In genomic region chr1:235012436-235013210, GRCh38 we compare ENCODE assay signal across 10 cellular contexts.
DNase-seq lines count a peak whose midpoint lies in the region; ATAC-seq and TF ChIP-seq lines count a peak whose summit lies in the region.
"Had no signal": no experiment of that assay in that cellular context is flagged by ENCODE, and none has a peak within 500 bp of the region (broad histone marks: within the 10 kb centered on the region; RNA-seq: fewer than 3 reads in every experiment).

No MANE protein-coding gene starts in this region.

- TF ChIP-seq CTCF in H9 (conservative IDR thresholded peaks at IDR 0.05) (no peak), glutamatergic neuron (IDR thresholded peaks at IDR 0.05; ENCODE audit: partially characterized antibody, unreplicated experiment) (no peak)

- H3K23ac ChIP-seq in H9 (ENCODE audit: insufficient read length, low read depth, low read length) = no peak overlapping the region

- no peak overlapping the region for H2BK20ac ChIP-seq in H9 (ENCODE audit: low read depth, low read length, poor library complexity, severe bottlenecking)

- H3K4me3 Mint-ChIP-seq in H9 = no peak overlapping the region
- peak overlapping the region; percentile 56 for H3K4me3 Mint-ChIP-seq in activated CD4-positive, alpha-beta memory T cell treated with anti-CD3 and anti-CD28 coated beads for 36 hours
- H3K4me3 Mint-ChIP-seq in glutamatergic neuron (ENCODE audit: unreplicated experiment) = no peak overlapping the region
- peak overlapping the region; percentile 51 for H3K4me3 Mint-ChIP-seq in stimulated activated memory B cell treated with anti-CD40 and anti-IgM and Interleukin-4, amounts not matched to agents 10 μg/mL and 1 μg/mL and 100 μg/mL, for 72 hours
- H3K4me3 Mint-ChIP-seq: mesothelial cell of epicardium had no signal

- in situ Hi-C loops in HAP-1 (cut with MboI; ENCODE audit: low sequenced_read_pairs) = no loop called here

- H3K4me1 ChIP-seq in H9 (ENCODE audit: insufficient read depth, low read length) (no peaks in the 10 kb centered on the region), HAP-1 (no peaks in the 10 kb centered on the region)

- CTCF ChIA-PET in activated CD4-positive, alpha-beta memory T cell treated with anti-CD3 and anti-CD28 coated beads for 36 hours (lab: Charles Lee) = interaction anchor here (0.8 to 3.4 kb wide), 14 partner anchors 23 to 415 kb away, joined by 3 to 15 read pairs (median 4); no protein-coding TSS in a partner anchor

- H3K14ac ChIP-seq in H9 (ENCODE audit: insufficient read depth, low read length) = no peak overlapping the region

- no peak overlapping the region for H2AFZ ChIP-seq in H9 (ENCODE audit: low read length)

- peaks cover 31% of the 10 kb centered on the region in 2 experiments for H3K4me1 Mint-ChIP-seq in H9
- peaks cover 92% of the 10 kb centered on the region for H3K4me1 Mint-ChIP-seq in activated CD4-positive, alpha-beta memory T cell treated with anti-CD3 and anti-CD28 coated beads for 36 hours (ENCODE audit: low read depth)
- peaks cover 22% of the 10 kb centered on the region for H3K4me1 Mint-ChIP-seq in glutamatergic neuron (ENCODE audit: low read depth, unreplicated experiment)
- H3K4me1 Mint-ChIP-seq in stimulated activated memory B cell treated with anti-CD40 and anti-IgM and Interleukin-4, amounts not matched to agents 10 μg/mL and 1 μg/mL and 100 μg/mL, for 72 hours = peaks cover 97% of the 10 kb centered on the region
- H3K4me1 Mint-ChIP-seq: mesothelial cell of epicardium had no signal

- no peaks in the 10 kb centered on the region for H3K23me2 ChIP-seq in H9 (ENCODE audit: insufficient read length, low read depth, low read length, poor library complexity, severe bottlenecking)

- POLR2A ChIA-PET in activated CD4-positive, alpha-beta memory T cell treated with anti-CD3 and anti-CD28 coated beads for 36 hours (lab: Charles Lee) = interaction anchor here (0.5 to 2.7 kb wide), 25 partner anchors 12 to 534 kb away, joined by 3 to 42 read pairs (median 8); partner anchors contain the start of genes B3GALNT2, IRF2BP2 and TARBP1

- no peaks in the 10 kb centered on the region for H3K79me1 ChIP-seq in H9 (ENCODE audit: insufficient read depth, low read depth, low read length, poor library complexity, severe bottlenecking)

- no peak overlapping the region for H2AK5ac ChIP-seq in H9 (ENCODE audit: insufficient read length, low read length)

- intact Hi-C loops in activated CD4-positive, alpha-beta memory T cell treated with anti-CD3 and anti-CD28 coated beads for 36 hours (cut with micrococcal nuclease) = loop anchor here (2.0 kb wide), 1 partner anchor 240 kb away; no protein-coding TSS in a partner anchor

- no peak overlapping the region for H4K8ac ChIP-seq in H9 (replicated peaks; ENCODE audit: insufficient read length, low read depth, low read length)

- H2BK12ac ChIP-seq in H9 (ENCODE audit: insufficient read length, low read depth, low read length) = no peak overlapping the region

- H3K27ac Mint-ChIP-seq in H9 = peak overlapping the region in 2 of 3 experiments; percentile 29 to 78; a peak in 3 of 7 replicates
- peak overlapping the region; percentile 97 for H3K27ac Mint-ChIP-seq in activated CD4-positive, alpha-beta memory T cell treated with anti-CD3 and anti-CD28 coated beads for 36 hours
- peak overlapping the region; percentile 88 for H3K27ac Mint-ChIP-seq in glutamatergic neuron (ENCODE audit: unreplicated experiment)
- peak overlapping the region; percentile 99 for H3K27ac Mint-ChIP-seq in stimulated activated memory B cell treated with anti-CD40 and anti-IgM and Interleukin-4, amounts not matched to agents 10 μg/mL and 1 μg/mL and 100 μg/mL, for 72 hours
- H3K27ac Mint-ChIP-seq: mesothelial cell of epicardium had no signal

- no CpG with 5 or more reads among the region's 10 CpGs for WGBS in H9 (ENCODE audit: extremely low coverage, insufficient read length, low lambda C conversion rate)

- no peaks in the 10 kb centered on the region for H4K20me1 ChIP-seq in H9 (ENCODE audit: control insufficient read depth, insufficient read depth, insufficient read length)

- H3K36me3 ChIP-seq in HAP-1 (replicated peaks) = no peaks in the 10 kb centered on the region

- H3K4me3 ChIP-seq in HAP-1 = no peak overlapping the region

- H3K4me2 ChIP-seq in H9 (ENCODE audit: insufficient read depth, insufficient read length, low read length) = no peak overlapping the region

- no peak overlapping the region for H3K56ac ChIP-seq in H9 (ENCODE audit: insufficient read length, low read depth, low read length)

- no peak overlapping the region for H3K18ac ChIP-seq in H9 (ENCODE audit: insufficient read length, low read depth, low read length)

- no peak overlapping the region for H3K4ac ChIP-seq in H9 (ENCODE audit: low read depth, low read length)

- H3T11ph ChIP-seq in H9 (ENCODE audit: low read length) = no peak overlapping the region

- no peak overlapping the region for H4K5ac ChIP-seq in H9 (ENCODE audit: insufficient read length, low read depth, low read length)

- no peaks in the 10 kb centered on the region; the same call in none of the 2 replicates for H3K27me3 Mint-ChIP-seq in H9 (ENCODE audit: low read depth)
- peaks cover 2% of the 10 kb centered on the region for H3K27me3 Mint-ChIP-seq in activated CD4-positive, alpha-beta memory T cell treated with anti-CD3 and anti-CD28 coated beads for 36 hours
- peaks cover 12% of the 10 kb centered on the region for H3K27me3 Mint-ChIP-seq in glutamatergic neuron (ENCODE audit: unreplicated experiment)
- H3K27me3 Mint-ChIP-seq in stimulated activated memory B cell treated with anti-CD40 and anti-IgM and Interleukin-4, amounts not matched to agents 10 μg/mL and 1 μg/mL and 100 μg/mL, for 72 hours = no peaks in the 10 kb centered on the region

- H3K9me3 Mint-ChIP-seq in H9 = peaks cover 4 to 7% of the 10 kb centered on the region in 2 experiments; a peak in 4 of 5 replicates
- peaks cover 9% of the 10 kb centered on the region for H3K9me3 Mint-ChIP-seq in activated CD4-positive, alpha-beta memory T cell treated with anti-CD3 and anti-CD28 coated beads for 36 hours
- peaks cover 8% of the 10 kb centered on the region for H3K9me3 Mint-ChIP-seq in glutamatergic neuron (ENCODE audit: unreplicated experiment)
- H3K9me3 Mint-ChIP-seq in stimulated activated memory B cell treated with anti-CD40 and anti-IgM and Interleukin-4, amounts not matched to agents 10 μg/mL and 1 μg/mL and 100 μg/mL, for 72 hours = no peaks in the 10 kb centered on the region

- H2BK120ac ChIP-seq in H9 (ENCODE audit: low read depth, low read length, poor library complexity, severe bottlenecking) = no peak overlapping the region

- H3K36me3 Mint-ChIP-seq in H9 (ENCODE audit: insufficient read depth in 1 of 3, low read depth in 3 of 3) (peaks cover 2 to 6% (median 6%) of the 10 kb centered on the region in 3 experiments; a peak in 5 of 7 replicates), glutamatergic neuron (ENCODE audit: unreplicated experiment) (peaks cover 5% of the 10 kb centered on the region)
- H3K36me3 Mint-ChIP-seq in activated CD4-positive, alpha-beta memory T cell treated with anti-CD3 and anti-CD28 coated beads for 36 hours = peaks cover 25% of the 10 kb centered on the region
- peaks cover 5% of the 10 kb centered on the region for H3K36me3 Mint-ChIP-seq in stimulated activated memory B cell treated with anti-CD40 and anti-IgM and Interleukin-4, amounts not matched to agents 10 μg/mL and 1 μg/mL and 100 μg/mL, for 72 hours
- H3K36me3 Mint-ChIP-seq: mesothelial cell of epicardium had no signal

- no peak overlapping the region for H4K91ac ChIP-seq in H9 (ENCODE audit: insufficient read length, low read depth, low read length)

- no peak overlapping the region for H3K27ac ChIP-seq in H9 (ENCODE audit: insufficient read length, low read depth, low read length)

- H2BK15ac ChIP-seq in H9 (ENCODE audit: low read depth, low read length) = no peak overlapping the region

- H2BK5ac ChIP-seq in H9 (ENCODE audit: insufficient read length, low read length) = no peak overlapping the region

- no peaks in the 10 kb centered on the region; the same call in 1 of the 2 replicates for H3K27me3 ChIP-seq in H9 (ENCODE audit: insufficient read depth, low read length)
- H3K27me3 ChIP-seq in HAP-1 (ENCODE audit: low read depth) = no peaks in the 10 kb centered on the region

- no peaks in the 10 kb centered on the region for H3K9me3 ChIP-seq in H9 (ENCODE audit: control insufficient read depth, low read depth, low read length)
- H3K9me3 ChIP-seq in HAP-1 = 0 out of 2 replicates have a peak, but pooled peaks cover 1% of the 10 kb centered on the region

- no peaks in the 10 kb centered on the region for H3K79me2 ChIP-seq in H9 (ENCODE audit: insufficient read depth, low read length)

- no peak for ATAC-seq in stimulated activated memory B cell treated with anti-CD40 and anti-IgM and Interleukin-4, amounts not matched to agents 10 μg/mL and 1 μg/mL and 100 μg/mL, for 72 hours
- ATAC-seq in GM18520 (IDR thresholded peaks at IDR 0.05; ENCODE audit: unreplicated experiment) = no peak

- no peak overlapping the region for H3K9ac ChIP-seq in H9 (ENCODE audit: extremely low read depth, insufficient read length, low read length)

- DNase-seq in H9 (no peak), glutamatergic neuron (no peak), NCI-H2171 (lab: John Stamatoyannopoulos, UW) (no peak), iPS-NIHi11 (ENCODE audit: low spot score) (no peak), HAP-1 (ENCODE audit: low spot score in 2 of 2) (no peak)
- no peak for DNase-seq in activated CD4-positive, alpha-beta memory T cell treated with anti-CD3 and anti-CD28 coated beads for 36 hours
- DNase-seq: NCI-H446 treated with DMSO at 0.1 percent for 48 hours had no signal

Comparison
In these comparisons a context has a peak if more than half of its experiments do, and no peak if none do; other contexts are left out.
1. H3K4me3 Mint-ChIP-seq: peak in activated CD4-positive, alpha-beta memory T cell treated with anti-CD3 and anti-CD28 coated beads for 36 hours (single experiment) and stimulated activated memory B cell treated with anti-CD40 and anti-IgM and Interleukin-4, amounts not matched to agents 10 μg/mL and 1 μg/mL and 100 μg/mL, for 72 hours (single experiment); none in H9 (0 of 2) and glutamatergic neuron (single experiment).
2. Peak in every context shown above with its lines, with median percentiles within 50 percentile points of each other: H3K27ac Mint-ChIP-seq.